Comparison of ENCODE assay signal across 8 cellular contexts in genomic region chr11:2305140-2305861, GRCh38. TPM values are rescaled to one million over a fixed set of nuclear protein-coding genes. Genes with fewer than 3 reads are reported as not detected.
DNase-seq lines count a peak whose midpoint lies in the region; ATAC-seq, FAIRE-seq and TF ChIP-seq lines count a peak whose summit lies in the region.

No MANE protein-coding gene starts in this region.

- peak overlapping the region; percentile 96 for H3K27ac Mint-ChIP-seq in activated T-cell treated with anti-CD3 and anti-CD28 coated beads, Interleukin-2, amount 50 U/mL, for 24 hours
- peak overlapping the region in 2 of 6 donors; percentile 34 to 90 for H3K27ac Mint-ChIP-seq in naive B cell

- DNase-seq in AG09319 (ENCODE audit: extremely low read depth, low read depth) (peak; percentile 36), H54 (ENCODE audit: insufficient read length, low spot score) (peak; percentile 69), esophagus muscularis mucosa (ENCODE audit: extremely low spot score) (no peak), naive B cell (peak; percentile 78), KG1 (lab: John Stamatoyannopoulos, UW) (no peak)
- DNase-seq in activated T-cell treated with anti-CD3 and anti-CD28 coated beads, Interleukin-2, amount 50 U/mL, for 24 hours: peak; percentile 91
- peak; percentile 59 to 76 for DNase-seq in stimulated activated CD8-positive, alpha-beta memory T cell treated with anti-CD3 and anti-CD28 coated beads, Interleukin-7, amount 100 ng/mL, for 48 hours (ENCODE audit: extremely low read depth in 1 of 2, low read depth in 1 of 2)

- H3K27ac ChIP-seq in OCI-LY1 (ENCODE audit: low read depth, low read length, poor library complexity, severe bottlenecking): no peak overlapping the region
- H3K27ac ChIP-seq in esophagus muscularis mucosa (replicated peaks in 1 of 4): peak overlapping the region; percentile 79 to 89 (median 88)

- H3K4me1 ChIP-seq in OCI-LY1 (ENCODE audit: insufficient read depth, low read length, severe bottlenecking) (no peaks in the 10 kb centered on the region), esophagus muscularis mucosa (peaks cover 50 to 59% (median 54%) of the 10 kb centered on the region in 4 donors)

- H2AFZ ChIP-seq in OCI-LY1 (ENCODE audit: low read length): no peak overlapping the region

- no peaks in the 10 kb centered on the region for H4K20me1 ChIP-seq in OCI-LY1 (ENCODE audit: insufficient read depth, low read length)

- peaks cover 4% of the 10 kb centered on the region; the same call in 1 of the 2 replicates for H3K27me3 ChIP-seq in OCI-LY1 (ENCODE audit: insufficient read depth, low read length)
- no peaks in the 10 kb centered on the region for H3K27me3 ChIP-seq in esophagus muscularis mucosa

- no peak for FAIRE-seq in H54 (lab: Jason Lieb, UNC)

- H3K9me3 Mint-ChIP-seq in activated T-cell treated with anti-CD3 and anti-CD28 coated beads, Interleukin-2, amount 50 U/mL, for 24 hours: no peaks in the 10 kb centered on the region
- no peaks in the 10 kb centered on the region for H3K9me3 Mint-ChIP-seq in naive B cell

- peak overlapping the region; percentile 72 for H3K4me3 Mint-ChIP-seq in activated T-cell treated with anti-CD3 and anti-CD28 coated beads, Interleukin-2, amount 50 U/mL, for 24 hours
- peak overlapping the region in 2 of 8 donors; percentile 39 to 85 for H3K4me3 Mint-ChIP-seq in naive B cell

- no peaks in the 10 kb centered on the region for H3F3A ChIP-seq in OCI-LY1 (ENCODE audit: insufficient read depth, low read length)

- H3K4me3 ChIP-seq in OCI-LY1 (ENCODE audit: low read depth, low read length, poor library complexity, severe bottlenecking) (no peak overlapping the region), esophagus muscularis mucosa (peak overlapping the region in 3 of 4 donors; percentile 5 to 28 (median 22))

- no peak overlapping the region for H3K9ac ChIP-seq in OCI-LY1 (ENCODE audit: low read length)

- WGBS in esophagus muscularis mucosa: 53% methylated on average over 3 of the region's 10 CpGs

- no peaks in the 10 kb centered on the region for H3K36me3 ChIP-seq in OCI-LY1 (ENCODE audit: insufficient read depth, low read length)
- no peaks in the 10 kb centered on the region for H3K36me3 ChIP-seq in esophagus muscularis mucosa

- ATAC-seq in naive B cell (ENCODE audit: low read depth in 2 of 2): peak; percentile 50 to 68

- H3K4me1 Mint-ChIP-seq in activated T-cell treated with anti-CD3 and anti-CD28 coated beads, Interleukin-2, amount 50 U/mL, for 24 hours (ENCODE audit: low read depth): peaks cover 67% of the 10 kb centered on the region
- H3K4me1 Mint-ChIP-seq in naive B cell: peaks cover 25 to 49% (median 30%) of the 10 kb centered on the region in 3 donors

- intact Hi-C loops in esophagus muscularis mucosa (cut with DNase I): loop anchor here (1.0 to 10.0 kb wide), 5 partner anchors 72 to 592 kb away; partner anchors contain the start of gene CD81

- TF ChIP-seq EP300 in esophagus muscularis mucosa (IDR thresholded peaks at IDR 0.05): no peak

- no peak overlapping the region for H3K4me2 ChIP-seq in OCI-LY1 (ENCODE audit: low read length)

- TF ChIP-seq POLR2A in H54 (IDR thresholded peaks at IDR 0.05; ENCODE audit: low read depth, low read length) (no peak), esophagus muscularis mucosa (IDR thresholded peaks at IDR 0.05; ENCODE audit: low read depth) (no peak)

- H3K36me3 Mint-ChIP-seq in activated T-cell treated with anti-CD3 and anti-CD28 coated beads, Interleukin-2, amount 50 U/mL, for 24 hours (ENCODE audit: low read depth): peaks cover 2% of the 10 kb centered on the region
- H3K36me3 Mint-ChIP-seq in naive B cell: no peaks in the 10 kb centered on the region

- H3K79me2 ChIP-seq in OCI-LY1 (ENCODE audit: insufficient read depth, low read length): no peaks in the 10 kb centered on the region

- H3K9me3 ChIP-seq in OCI-LY1 (ENCODE audit: low read length): no peaks in the 10 kb centered on the region
- no peaks in the 10 kb centered on the region for H3K9me3 ChIP-seq in esophagus muscularis mucosa

- TF ChIP-seq CTCF in AG09319 (IDR thresholded peaks at IDR 0.05; ENCODE audit: low read depth, low read length) (peak; percentile 97), OCI-LY1 (IDR thresholded peaks at IDR 0.05; ENCODE audit: low read length) (peak; percentile 84), esophagus muscularis mucosa (IDR thresholded peaks at IDR 0.05) (peak; percentile 94 to 96 (median 94))

- no peaks in the 10 kb centered on the region for H3K27me3 Mint-ChIP-seq in activated T-cell treated with anti-CD3 and anti-CD28 coated beads, Interleukin-2, amount 50 U/mL, for 24 hours
- no peaks in the 10 kb centered on the region for H3K27me3 Mint-ChIP-seq in naive B cell

- no peaks in the 10 kb centered on the region for H3K9me2 ChIP-seq in OCI-LY1 (ENCODE audit: low read depth, low read length)

RNA-seq across cellular contexts. Expression of gene TSPAN32, which starts 3.5 kb away (rescaled TPM):
- total RNA-seq in esophagus muscularis mucosa: 1 to 10 TPM in 2 of 4 donors, under 1 TPM in 1, not detected in 1; 0.52 to 3.5 (median 1.2) TPM
- 10 to 100 TPM in 4 of 6 donors, 1 to 10 TPM in 2; 6.5 to 24.0 (median 13.5) TPM for polyA plus RNA-seq in naive B cell (ENCODE audit: low read depth in 6 of 6)

RNA-seq across cellular contexts. Expression of gene C11orf21, which starts 3.6 kb away (rescaled TPM):
- 1 to 10 TPM in 1 of 4 donors, under 1 TPM in 2, not detected in 1; 0.29 to 1.2 (median 0.83) TPM for total RNA-seq in esophagus muscularis mucosa
- 10 to 100 TPM in 3 of 6 donors, 1 to 10 TPM in 3; 8.3 to 15.4 (median 10.2) TPM for polyA plus RNA-seq in naive B cell (ENCODE audit: low read depth in 6 of 6)

RNA-seq across cellular contexts. Expression of gene ASCL2, which starts 34.9 kb away (rescaled TPM):
- total RNA-seq in esophagus muscularis mucosa: under 1 TPM in 3 of 4 donors, not detected in 1; 0.32 to 0.83 (median 0.42) TPM
- 1 to 10 TPM in 1 of 6 donors, under 1 TPM in 4, not detected in 1; 0.35 to 1.7 (median 0.60) TPM for polyA plus RNA-seq in naive B cell (ENCODE audit: low read depth in 6 of 6)

Comparison
In these comparisons a context has a peak if more than half of its experiments do, and no peak if none do; other contexts are left out.
1. DNase-seq: peak in AG09319 (single experiment), H54 (single experiment), activated T-cell treated with anti-CD3 and anti-CD28 coated beads, Interleukin-2, amount 50 U/mL, for 24 hours (single experiment), naive B cell (single experiment) and stimulated activated CD8-positive, alpha-beta memory T cell treated with anti-CD3 and anti-CD28 coated beads, Interleukin-7, amount 100 ng/mL, for 48 hours (2 of 2); none in esophagus muscularis mucosa (single experiment) and KG1 (single experiment).
2. Peak in every context shown above with its lines, with median percentiles within 50 percentile points of each other: CTCF ChIP-seq.